Comparison of ENCODE assay signal across 1 cellular context in the genomic region with DNA sequence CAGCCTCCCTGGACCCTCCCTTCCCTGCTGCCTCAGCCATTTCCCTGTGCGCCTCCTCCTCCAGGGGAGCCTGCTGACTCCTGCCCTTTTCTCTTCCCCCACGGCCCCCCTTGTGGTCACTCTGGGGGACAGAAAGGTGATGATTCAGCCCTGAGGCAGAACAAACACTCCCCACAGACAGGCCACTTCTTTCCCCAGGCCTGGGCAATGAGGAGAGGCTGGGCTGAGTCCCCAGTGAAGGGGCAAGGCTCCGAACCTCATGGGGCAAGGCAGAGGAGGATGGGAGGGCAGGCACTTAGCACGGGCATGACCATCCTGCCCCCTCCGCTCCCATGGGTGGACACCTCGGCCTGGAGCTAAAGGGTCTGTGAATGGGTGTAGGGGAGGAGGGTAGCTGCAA.
TF ChIP-seq lines count a peak whose summit lies in the region.

No MANE protein-coding gene starts in this region.

TF ChIP-seq in K562, 482 proteins besides CTCF, POLR2A, EP300 and RAD21 (continued from another document):
- TF ChIP-seq, protein P1, sequence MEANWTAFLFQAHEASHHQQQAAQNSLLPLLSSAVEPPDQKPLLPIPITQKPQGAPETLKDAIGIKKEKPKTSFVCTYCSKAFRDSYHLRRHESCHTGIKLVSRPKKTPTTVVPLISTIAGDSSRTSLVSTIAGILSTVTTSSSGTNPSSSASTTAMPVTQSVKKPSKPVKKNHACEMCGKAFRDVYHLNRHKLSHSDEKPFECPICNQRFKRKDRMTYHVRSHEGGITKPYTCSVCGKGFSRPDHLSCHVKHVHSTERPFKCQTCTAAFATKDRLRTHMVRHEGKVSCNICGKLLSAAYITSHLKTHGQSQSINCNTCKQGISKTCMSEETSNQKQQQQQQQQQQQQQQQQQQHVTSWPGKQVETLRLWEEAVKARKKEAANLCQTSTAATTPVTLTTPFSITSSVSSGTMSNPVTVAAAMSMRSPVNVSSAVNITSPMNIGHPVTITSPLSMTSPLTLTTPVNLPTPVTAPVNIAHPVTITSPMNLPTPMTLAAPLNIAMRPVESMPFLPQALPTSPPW (CRISPR knock-in tag; IDR thresholded peaks at IDR 0.05) = peak; percentile 80
- TF ChIP-seq YY1 (IDR thresholded peaks at IDR 0.05; ENCODE audit: borderline replicate concordance in 1 of 3, control insufficient read depth in 1 of 3, extremely low read depth in 1 of 3, insufficient read depth in 3 of 3, insufficient read length in 1 of 3, insufficient replicate concordance in 2 of 3, low read depth in 1 of 3, low read length in 2 of 3) = no peak
- no peak for TF ChIP-seq SIN3B (IDR thresholded peaks at IDR 0.05; ENCODE audit: low read depth)
- no peak for TF ChIP-seq PHB2 (IDR thresholded peaks at IDR 0.05; ENCODE audit: low read depth)
- no peak for TF ChIP-seq ZBTB8A (IDR thresholded peaks at IDR 0.05; ENCODE audit: partially characterized antibody)
- no peak for TF ChIP-seq CBX3 (IDR thresholded peaks at IDR 0.05; ENCODE audit: borderline replicate concordance in 1 of 2, low read length in 2 of 2)
- no peak for TF ChIP-seq CBX2 (IDR thresholded peaks at IDR 0.05; ENCODE audit: insufficient read depth, low read length, poor library complexity, severe bottlenecking)
- TF ChIP-seq LARP7 (IDR thresholded peaks at IDR 0.05) = no peak
- TF ChIP-seq, protein P2, sequence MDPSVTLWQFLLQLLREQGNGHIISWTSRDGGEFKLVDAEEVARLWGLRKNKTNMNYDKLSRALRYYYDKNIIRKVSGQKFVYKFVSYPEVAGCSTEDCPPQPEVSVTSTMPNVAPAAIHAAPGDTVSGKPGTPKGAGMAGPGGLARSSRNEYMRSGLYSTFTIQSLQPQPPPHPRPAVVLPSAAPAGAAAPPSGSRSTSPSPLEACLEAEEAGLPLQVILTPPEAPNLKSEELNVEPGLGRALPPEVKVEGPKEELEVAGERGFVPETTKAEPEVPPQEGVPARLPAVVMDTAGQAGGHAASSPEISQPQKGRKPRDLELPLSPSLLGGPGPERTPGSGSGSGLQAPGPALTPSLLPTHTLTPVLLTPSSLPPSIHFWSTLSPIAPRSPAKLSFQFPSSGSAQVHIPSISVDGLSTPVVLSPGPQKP (CRISPR knock-in tag; IDR thresholded peaks at IDR 0.05) = no peak
- no peak for TF ChIP-seq CBFB (CRISPR knock-in tag; IDR thresholded peaks at IDR 0.05)
- TF ChIP-seq, protein P3, sequence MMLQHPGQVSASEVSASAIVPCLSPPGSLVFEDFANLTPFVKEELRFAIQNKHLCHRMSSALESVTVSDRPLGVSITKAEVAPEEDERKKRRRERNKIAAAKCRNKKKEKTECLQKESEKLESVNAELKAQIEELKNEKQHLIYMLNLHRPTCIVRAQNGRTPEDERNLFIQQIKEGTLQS (IDR thresholded peaks at IDR 0.05) = 0 out of 2 replicates have a peak, but pooled peaks have one; percentile 29
- TF ChIP-seq, protein P3 (CRISPR knock-in tag; conservative IDR thresholded peaks at IDR 0.05) = no peak
- peak; percentile 87 for TF ChIP-seq FOSL1 (tag; conservative IDR thresholded peaks at IDR 0.05)
- 0 out of 2 replicates have a peak, but pooled peaks have one; percentile 12 for TF ChIP-seq EGR1 (conservative IDR thresholded peaks at IDR 0.05)
- TF ChIP-seq, protein P4, sequence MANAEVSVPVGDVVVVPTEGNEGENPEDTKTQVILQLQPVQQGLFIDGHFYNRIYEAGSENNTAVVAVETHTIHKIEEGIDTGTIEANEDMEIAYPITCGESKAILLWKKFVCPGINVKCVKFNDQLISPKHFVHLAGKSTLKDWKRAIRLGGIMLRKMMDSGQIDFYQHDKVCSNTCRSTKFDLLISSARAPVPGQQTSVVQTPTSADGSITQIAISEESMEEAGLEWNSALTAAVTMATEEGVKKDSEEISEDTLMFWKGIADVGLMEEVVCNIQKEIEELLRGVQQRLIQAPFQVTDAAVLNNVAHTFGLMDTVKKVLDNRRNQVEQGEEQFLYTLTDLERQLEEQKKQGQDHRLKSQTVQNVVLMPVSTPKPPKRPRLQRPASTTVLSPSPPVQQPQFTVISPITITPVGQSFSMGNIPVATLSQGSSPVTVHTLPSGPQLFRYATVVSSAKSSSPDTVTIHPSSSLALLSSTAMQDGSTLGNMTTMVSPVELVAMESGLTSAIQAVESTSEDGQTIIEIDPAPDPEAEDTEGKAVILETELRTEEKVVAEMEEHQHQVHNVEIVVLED (CRISPR knock-in tag; IDR thresholded peaks at IDR 0.05) = no peak
- TF ChIP-seq, protein P5, sequence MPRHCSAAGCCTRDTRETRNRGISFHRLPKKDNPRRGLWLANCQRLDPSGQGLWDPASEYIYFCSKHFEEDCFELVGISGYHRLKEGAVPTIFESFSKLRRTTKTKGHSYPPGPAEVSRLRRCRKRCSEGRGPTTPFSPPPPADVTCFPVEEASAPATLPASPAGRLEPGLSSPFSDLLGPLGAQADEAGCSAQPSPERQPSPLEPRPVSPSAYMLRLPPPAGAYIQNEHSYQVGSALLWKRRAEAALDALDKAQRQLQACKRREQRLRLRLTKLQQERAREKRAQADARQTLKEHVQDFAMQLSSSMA (CRISPR knock-in tag; IDR thresholded peaks at IDR 0.05) = no peak
- no peak for TF ChIP-seq ARID4B (CRISPR knock-in tag; IDR thresholded peaks at IDR 0.05)
TF ChIP-seq in K562: peak in this region for 5.
